1 cellular context compared by ENCODE assay signal in the genomic region with DNA sequence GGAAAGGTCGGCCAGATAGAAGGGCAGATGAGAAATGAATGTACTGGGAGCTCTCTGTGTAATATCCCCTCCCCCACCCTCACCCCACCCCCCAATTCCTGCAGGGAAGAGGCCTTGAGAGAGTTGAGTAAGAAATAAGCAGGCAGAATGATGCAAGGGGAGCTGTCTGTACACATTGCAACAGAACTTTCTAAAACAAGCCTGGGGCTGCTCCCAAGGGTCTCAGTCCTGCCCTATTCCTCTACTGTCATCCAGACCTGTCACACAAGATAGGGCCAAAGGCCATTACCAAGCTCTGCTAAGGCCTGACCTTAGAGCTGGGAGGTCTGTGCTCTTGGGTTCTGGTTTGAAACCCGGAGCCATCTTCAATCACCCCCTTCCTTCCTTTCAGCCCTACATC.
TF ChIP-seq lines count a peak whose summit lies in the region.

No MANE protein-coding gene starts in this region.

TF ChIP-seq in HepG2, 621 proteins besides CTCF, POLR2A, EP300 and RAD21 (continued from another document and continues in another):
- TF ChIP-seq, protein P1, sequence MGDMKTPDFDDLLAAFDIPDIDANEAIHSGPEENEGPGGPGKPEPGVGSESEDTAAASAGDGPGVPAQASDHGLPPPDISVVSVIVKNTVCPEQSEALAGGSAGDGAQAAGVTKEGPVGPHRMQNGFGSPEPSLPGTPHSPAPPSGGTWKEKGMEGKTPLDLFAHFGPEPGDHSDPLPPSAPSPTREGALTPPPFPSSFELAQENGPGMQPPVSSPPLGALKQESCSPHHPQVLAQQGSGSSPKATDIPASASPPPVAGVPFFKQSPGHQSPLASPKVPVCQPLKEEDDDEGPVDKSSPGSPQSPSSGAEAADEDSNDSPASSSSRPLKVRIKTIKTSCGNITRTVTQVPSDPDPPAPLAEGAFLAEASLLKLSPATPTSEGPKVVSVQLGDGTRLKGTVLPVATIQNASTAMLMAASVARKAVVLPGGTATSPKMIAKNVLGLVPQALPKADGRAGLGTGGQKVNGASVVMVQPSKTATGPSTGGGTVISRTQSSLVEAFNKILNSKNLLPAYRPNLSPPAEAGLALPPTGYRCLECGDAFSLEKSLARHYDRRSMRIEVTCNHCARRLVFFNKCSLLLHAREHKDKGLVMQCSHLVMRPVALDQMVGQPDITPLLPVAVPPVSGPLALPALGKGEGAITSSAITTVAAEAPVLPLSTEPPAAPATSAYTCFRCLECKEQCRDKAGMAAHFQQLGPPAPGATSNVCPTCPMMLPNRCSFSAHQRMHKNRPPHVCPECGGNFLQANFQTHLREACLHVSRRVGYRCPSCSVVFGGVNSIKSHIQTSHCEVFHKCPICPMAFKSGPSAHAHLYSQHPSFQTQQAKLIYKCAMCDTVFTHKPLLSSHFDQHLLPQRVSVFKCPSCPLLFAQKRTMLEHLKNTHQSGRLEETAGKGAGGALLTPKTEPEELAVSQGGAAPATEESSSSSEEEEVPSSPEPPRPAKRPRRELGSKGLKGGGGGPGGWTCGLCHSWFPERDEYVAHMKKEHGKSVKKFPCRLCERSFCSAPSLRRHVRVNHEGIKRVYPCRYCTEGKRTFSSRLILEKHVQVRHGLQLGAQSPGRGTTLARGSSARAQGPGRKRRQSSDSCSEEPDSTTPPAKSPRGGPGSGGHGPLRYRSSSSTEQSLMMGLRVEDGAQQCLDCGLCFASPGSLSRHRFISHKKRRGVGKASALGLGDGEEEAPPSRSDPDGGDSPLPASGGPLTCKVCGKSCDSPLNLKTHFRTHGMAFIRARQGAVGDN (CRISPR knock-in tag; IDR thresholded peaks at IDR 0.05), result no peak
- no peak for TF ChIP-seq ZC3H4 (CRISPR knock-in tag; IDR thresholded peaks at IDR 0.05; ENCODE audit: borderline replicate concordance)
- peak; percentile 76; the same call in 1 of the 2 replicates for TF ChIP-seq ERF (CRISPR knock-in tag; IDR thresholded peaks at IDR 0.05)
- no peak for TF ChIP-seq ZSCAN21 (CRISPR knock-in tag; IDR thresholded peaks at IDR 0.05; ENCODE audit: borderline replicate concordance)
- no peak for TF ChIP-seq ZNF496 (CRISPR knock-in tag; IDR thresholded peaks at IDR 0.05; ENCODE audit: insufficient replicate concordance)
- TF ChIP-seq, protein P2, sequence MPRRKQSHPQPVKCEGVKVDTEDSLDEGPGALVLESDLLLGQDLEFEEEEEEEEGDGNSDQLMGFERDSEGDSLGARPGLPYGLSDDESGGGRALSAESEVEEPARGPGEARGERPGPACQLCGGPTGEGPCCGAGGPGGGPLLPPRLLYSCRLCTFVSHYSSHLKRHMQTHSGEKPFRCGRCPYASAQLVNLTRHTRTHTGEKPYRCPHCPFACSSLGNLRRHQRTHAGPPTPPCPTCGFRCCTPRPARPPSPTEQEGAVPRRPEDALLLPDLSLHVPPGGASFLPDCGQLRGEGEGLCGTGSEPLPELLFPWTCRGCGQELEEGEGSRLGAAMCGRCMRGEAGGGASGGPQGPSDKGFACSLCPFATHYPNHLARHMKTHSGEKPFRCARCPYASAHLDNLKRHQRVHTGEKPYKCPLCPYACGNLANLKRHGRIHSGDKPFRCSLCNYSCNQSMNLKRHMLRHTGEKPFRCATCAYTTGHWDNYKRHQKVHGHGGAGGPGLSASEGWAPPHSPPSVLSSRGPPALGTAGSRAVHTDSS (CRISPR knock-in tag; conservative IDR thresholded peaks at IDR 0.05), result no peak
- TF ChIP-seq REL (CRISPR knock-in tag; conservative IDR thresholded peaks at IDR 0.05), result no peak
- TF ChIP-seq, protein P3, sequence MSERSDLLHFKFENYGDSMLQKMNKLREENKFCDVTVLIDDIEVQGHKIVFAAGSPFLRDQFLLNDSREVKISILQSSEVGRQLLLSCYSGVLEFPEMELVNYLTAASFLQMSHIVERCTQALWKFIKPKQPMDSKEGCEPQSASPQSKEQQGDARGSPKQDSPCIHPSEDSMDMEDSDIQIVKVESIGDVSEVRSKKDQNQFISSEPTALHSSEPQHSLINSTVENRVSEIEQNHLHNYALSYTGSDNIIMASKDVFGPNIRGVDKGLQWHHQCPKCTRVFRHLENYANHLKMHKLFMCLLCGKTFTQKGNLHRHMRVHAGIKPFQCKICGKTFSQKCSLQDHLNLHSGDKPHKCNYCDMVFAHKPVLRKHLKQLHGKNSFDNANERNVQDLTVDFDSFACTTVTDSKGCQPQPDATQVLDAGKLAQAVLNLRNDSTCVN (CRISPR knock-in tag; IDR thresholded peaks at IDR 0.05; ENCODE audit: borderline replicate concordance), result no peak
- TF ChIP-seq, protein P4, sequence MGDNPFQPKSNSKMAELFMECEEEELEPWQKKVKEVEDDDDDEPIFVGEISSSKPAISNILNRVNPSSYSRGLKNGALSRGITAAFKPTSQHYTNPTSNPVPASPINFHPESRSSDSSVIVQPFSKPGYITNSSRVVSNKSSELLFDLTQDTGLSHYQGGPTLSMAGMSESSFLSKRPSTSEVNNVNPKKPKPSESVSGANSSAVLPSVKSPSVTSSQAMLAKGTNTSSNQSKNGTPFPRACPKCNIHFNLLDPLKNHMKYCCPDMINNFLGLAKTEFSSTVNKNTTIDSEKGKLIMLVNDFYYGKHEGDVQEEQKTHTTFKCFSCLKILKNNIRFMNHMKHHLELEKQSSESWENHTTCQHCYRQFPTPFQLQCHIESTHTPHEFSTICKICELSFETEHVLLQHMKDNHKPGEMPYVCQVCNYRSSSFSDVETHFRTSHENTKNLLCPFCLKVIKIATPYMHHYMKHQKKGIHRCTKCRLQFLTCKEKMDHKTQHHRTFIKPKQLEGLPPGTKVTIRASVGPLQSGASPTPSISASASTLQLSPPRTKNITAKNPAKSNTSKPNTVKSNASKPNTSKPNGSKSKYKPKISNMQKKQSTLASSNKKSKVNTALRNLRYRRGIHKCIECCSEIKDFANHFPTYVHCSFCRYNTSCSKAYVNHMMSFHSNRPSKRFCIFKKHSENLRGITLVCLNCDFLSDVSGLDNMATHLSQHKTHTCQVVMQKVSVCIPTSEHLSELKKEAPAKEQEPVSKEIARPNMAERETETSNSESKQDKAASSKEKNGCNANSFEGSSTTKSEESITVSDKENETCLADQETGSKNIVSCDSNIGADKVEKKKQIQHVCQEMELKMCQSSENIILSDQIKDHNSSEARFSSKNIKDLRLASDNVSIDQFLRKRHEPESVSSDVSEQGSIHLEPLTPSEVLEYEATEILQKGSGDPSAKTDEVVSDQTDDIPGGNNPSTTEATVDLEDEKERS (CRISPR knock-in tag; IDR thresholded peaks at IDR 0.05), result no peak
- TF ChIP-seq, protein P5, sequence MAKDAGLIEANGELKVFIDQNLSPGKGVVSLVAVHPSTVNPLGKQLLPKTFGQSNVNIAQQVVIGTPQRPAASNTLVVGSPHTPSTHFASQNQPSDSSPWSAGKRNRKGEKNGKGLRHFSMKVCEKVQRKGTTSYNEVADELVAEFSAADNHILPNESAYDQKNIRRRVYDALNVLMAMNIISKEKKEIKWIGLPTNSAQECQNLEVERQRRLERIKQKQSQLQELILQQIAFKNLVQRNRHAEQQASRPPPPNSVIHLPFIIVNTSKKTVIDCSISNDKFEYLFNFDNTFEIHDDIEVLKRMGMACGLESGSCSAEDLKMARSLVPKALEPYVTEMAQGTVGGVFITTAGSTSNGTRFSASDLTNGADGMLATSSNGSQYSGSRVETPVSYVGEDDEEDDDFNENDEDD (CRISPR knock-in tag; IDR thresholded peaks at IDR 0.05; ENCODE audit: borderline replicate concordance), result no peak
- no peak for TF ChIP-seq NAIF1 (CRISPR knock-in tag; IDR thresholded peaks at IDR 0.05; ENCODE audit: borderline replicate concordance)
- TF ChIP-seq ARNT2 (CRISPR knock-in tag; IDR thresholded peaks at IDR 0.05; ENCODE audit: low read depth), result no peak
- TF ChIP-seq PCBP2 (optimal IDR thresholded peaks at IDR 0.05; ENCODE audit: low read depth, low read length, poor library complexity, severe bottlenecking), result no peak
- no peak for TF ChIP-seq AHR (CRISPR knock-in tag; IDR thresholded peaks at IDR 0.05)
- TF ChIP-seq RCOR2 (CRISPR knock-in tag; IDR thresholded peaks at IDR 0.05), result peak; percentile 82; the same call in 1 of the 2 replicates
- TF ChIP-seq, protein P6, sequence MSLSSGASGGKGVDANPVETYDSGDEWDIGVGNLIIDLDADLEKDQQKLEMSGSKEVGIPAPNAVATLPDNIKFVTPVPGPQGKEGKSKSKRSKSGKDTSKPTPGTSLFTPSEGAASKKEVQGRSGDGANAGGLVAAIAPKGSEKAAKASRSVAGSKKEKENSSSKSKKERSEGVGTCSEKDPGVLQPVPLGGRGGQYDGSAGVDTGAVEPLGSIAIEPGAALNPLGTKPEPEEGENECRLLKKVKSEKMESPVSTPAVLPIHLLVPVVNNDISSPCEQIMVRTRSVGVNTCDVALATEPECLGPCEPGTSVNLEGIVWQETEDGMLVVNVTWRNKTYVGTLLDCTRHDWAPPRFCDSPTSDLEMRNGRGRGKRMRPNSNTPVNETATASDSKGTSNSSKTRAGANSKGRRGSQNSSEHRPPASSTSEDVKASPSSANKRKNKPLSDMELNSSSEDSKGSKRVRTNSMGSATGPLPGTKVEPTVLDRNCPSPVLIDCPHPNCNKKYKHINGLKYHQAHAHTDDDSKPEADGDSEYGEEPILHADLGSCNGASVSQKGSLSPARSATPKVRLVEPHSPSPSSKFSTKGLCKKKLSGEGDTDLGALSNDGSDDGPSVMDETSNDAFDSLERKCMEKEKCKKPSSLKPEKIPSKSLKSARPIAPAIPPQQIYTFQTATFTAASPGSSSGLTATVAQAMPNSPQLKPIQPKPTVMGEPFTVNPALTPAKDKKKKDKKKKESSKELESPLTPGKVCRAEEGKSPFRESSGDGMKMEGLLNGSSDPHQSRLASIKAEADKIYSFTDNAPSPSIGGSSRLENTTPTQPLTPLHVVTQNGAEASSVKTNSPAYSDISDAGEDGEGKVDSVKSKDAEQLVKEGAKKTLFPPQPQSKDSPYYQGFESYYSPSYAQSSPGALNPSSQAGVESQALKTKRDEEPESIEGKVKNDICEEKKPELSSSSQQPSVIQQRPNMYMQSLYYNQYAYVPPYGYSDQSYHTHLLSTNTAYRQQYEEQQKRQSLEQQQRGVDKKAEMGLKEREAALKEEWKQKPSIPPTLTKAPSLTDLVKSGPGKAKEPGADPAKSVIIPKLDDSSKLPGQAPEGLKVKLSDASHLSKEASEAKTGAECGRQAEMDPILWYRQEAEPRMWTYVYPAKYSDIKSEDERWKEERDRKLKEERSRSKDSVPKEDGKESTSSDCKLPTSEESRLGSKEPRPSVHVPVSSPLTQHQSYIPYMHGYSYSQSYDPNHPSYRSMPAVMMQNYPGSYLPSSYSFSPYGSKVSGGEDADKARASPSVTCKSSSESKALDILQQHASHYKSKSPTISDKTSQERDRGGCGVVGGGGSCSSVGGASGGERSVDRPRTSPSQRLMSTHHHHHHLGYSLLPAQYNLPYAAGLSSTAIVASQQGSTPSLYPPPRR (CRISPR knock-in tag; IDR thresholded peaks at IDR 0.05; ENCODE audit: borderline replicate concordance), result peak; percentile 62; the same call in 1 of the 2 replicates
- TF ChIP-seq ZNF605 (CRISPR knock-in tag; IDR thresholded peaks at IDR 0.05), result no peak
- TF ChIP-seq SP2 (CRISPR knock-in tag; IDR thresholded peaks at IDR 0.05), result no peak
- TF ChIP-seq YEATS4 (CRISPR knock-in tag; IDR thresholded peaks at IDR 0.05; ENCODE audit: borderline replicate concordance), result no peak
- TF ChIP-seq ZNF232 (CRISPR knock-in tag; IDR thresholded peaks at IDR 0.05; ENCODE audit: borderline replicate concordance), result no peak
- peak; percentile 20; the same call in 1 of the 2 replicates for TF ChIP-seq ZFP90 (CRISPR knock-in tag; IDR thresholded peaks at IDR 0.05; ENCODE audit: borderline replicate concordance)
- no peak for TF ChIP-seq HOXA7 (CRISPR knock-in tag; IDR thresholded peaks at IDR 0.05)
- TF ChIP-seq RXRA (CRISPR knock-in tag; IDR thresholded peaks at IDR 0.05), result no peak; the same call in 1 of the 2 replicates
- TF ChIP-seq, protein P7, sequence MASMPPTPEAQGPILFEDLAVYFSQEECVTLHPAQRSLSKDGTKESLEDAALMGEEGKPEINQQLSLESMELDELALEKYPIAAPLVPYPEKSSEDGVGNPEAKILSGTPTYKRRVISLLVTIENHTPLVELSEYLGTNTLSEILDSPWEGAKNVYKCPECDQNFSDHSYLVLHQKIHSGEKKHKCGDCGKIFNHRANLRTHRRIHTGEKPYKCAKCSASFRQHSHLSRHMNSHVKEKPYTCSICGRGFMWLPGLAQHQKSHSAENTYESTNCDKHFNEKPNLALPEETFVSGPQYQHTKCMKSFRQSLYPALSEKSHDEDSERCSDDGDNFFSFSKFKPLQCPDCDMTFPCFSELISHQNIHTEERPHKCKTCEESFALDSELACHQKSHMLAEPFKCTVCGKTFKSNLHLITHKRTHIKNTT (CRISPR knock-in tag; IDR thresholded peaks at IDR 0.05), result no peak
- TF ChIP-seq MATR3 (CRISPR knock-in tag; IDR thresholded peaks at IDR 0.05), result no peak
- no peak for TF ChIP-seq PTBP1 (IDR thresholded peaks at IDR 0.05; ENCODE audit: low read depth, low read length, poor library complexity, severe bottlenecking)
- no peak for TF ChIP-seq RARG (CRISPR knock-in tag; IDR thresholded peaks at IDR 0.05; ENCODE audit: low read depth)
- TF ChIP-seq ZNF670 (CRISPR knock-in tag; IDR thresholded peaks at IDR 0.05; ENCODE audit: borderline replicate concordance), result no peak
- TF ChIP-seq, protein P8, sequence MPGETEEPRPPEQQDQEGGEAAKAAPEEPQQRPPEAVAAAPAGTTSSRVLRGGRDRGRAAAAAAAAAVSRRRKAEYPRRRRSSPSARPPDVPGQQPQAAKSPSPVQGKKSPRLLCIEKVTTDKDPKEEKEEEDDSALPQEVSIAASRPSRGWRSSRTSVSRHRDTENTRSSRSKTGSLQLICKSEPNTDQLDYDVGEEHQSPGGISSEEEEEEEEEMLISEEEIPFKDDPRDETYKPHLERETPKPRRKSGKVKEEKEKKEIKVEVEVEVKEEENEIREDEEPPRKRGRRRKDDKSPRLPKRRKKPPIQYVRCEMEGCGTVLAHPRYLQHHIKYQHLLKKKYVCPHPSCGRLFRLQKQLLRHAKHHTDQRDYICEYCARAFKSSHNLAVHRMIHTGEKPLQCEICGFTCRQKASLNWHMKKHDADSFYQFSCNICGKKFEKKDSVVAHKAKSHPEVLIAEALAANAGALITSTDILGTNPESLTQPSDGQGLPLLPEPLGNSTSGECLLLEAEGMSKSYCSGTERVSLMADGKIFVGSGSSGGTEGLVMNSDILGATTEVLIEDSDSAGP (CRISPR knock-in tag; IDR thresholded peaks at IDR 0.05; ENCODE audit: borderline replicate concordance), result no peak
- TF ChIP-seq, protein P9, sequence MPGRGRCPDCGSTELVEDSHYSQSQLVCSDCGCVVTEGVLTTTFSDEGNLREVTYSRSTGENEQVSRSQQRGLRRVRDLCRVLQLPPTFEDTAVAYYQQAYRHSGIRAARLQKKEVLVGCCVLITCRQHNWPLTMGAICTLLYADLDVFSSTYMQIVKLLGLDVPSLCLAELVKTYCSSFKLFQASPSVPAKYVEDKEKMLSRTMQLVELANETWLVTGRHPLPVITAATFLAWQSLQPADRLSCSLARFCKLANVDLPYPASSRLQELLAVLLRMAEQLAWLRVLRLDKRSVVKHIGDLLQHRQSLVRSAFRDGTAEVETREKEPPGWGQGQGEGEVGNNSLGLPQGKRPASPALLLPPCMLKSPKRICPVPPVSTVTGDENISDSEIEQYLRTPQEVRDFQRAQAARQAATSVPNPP (CRISPR knock-in tag; IDR thresholded peaks at IDR 0.05), result 0 out of 2 replicates have a peak, but pooled peaks have one; percentile 56
- TF ChIP-seq ZNF430 (CRISPR knock-in tag; IDR thresholded peaks at IDR 0.05), result no peak
- no peak for TF ChIP-seq THYN1 (CRISPR knock-in tag; IDR thresholded peaks at IDR 0.05; ENCODE audit: borderline replicate concordance, low read depth)
- peak; percentile 28; the same call in 1 of the 2 replicates for TF ChIP-seq ELF1 (CRISPR knock-in tag; IDR thresholded peaks at IDR 0.05)
- TF ChIP-seq, protein P10, sequence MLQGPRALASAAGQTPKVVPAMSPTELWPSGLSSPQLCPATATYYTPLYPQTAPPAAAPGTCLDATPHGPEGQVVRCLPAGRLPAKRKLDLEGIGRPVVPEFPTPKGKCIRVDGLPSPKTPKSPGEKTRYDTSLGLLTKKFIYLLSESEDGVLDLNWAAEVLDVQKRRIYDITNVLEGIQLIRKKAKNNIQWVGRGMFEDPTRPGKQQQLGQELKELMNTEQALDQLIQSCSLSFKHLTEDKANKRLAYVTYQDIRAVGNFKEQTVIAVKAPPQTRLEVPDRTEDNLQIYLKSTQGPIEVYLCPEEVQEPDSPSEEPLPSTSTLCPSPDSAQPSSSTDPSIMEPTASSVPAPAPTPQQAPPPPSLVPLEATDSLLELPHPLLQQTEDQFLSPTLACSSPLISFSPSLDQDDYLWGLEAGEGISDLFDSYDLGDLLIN (CRISPR knock-in tag; IDR thresholded peaks at IDR 0.05; ENCODE audit: borderline replicate concordance), result no peak
